21 cellular contexts compared by ENCODE assay signal in the genomic region with DNA sequence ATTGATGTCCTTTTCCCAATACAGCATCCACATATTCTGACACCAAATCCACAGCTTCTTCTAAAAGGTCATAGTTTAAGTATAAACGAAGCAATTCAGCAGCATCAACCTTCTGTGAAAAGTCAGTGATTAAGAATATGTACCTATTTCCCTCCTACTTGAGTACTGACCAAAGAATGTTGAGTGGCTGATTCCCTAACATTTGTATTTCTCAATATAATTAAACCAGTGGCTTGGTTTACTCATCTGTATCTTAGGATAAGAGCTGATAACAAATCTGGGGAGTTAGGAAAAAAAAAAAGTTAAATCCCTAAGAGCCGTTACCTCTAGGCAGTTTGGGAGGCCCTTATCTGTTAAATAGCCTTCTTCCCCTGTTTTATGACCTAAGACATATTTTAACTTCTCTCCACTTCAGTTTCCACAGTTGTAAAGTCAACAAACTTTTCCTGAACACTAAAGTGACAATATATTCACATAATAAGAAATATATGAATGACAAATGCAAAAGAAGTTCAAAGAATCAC. TPM values are rescaled to one million over a fixed set of nuclear protein-coding genes. Genes with fewer than 3 reads are reported as not detected.
DNase-seq lines count a peak whose midpoint lies in the region; ATAC-seq and TF ChIP-seq lines count a peak whose summit lies in the region.
"Had no signal": no experiment of that assay in that cellular context is flagged by ENCODE, and none has a peak within 500 bp of the region (broad histone marks: within the 10 kb centered on the region; RNA-seq: fewer than 3 reads in every experiment).

No MANE protein-coding gene starts in this region.

- H3K9me3 ChIP-seq in heart right ventricle (no peaks in the 10 kb centered on the region), right cardiac atrium (ENCODE audit: control insufficient read depth, low read length) (no peaks in the 10 kb centered on the region), left lung (no peaks in the 10 kb centered on the region)
- H3K9me3 ChIP-seq: HAP-1, Peyer's patch, SJCRH30 had no signal

- no peak for DNase-seq in heart right ventricle
- no peak for DNase-seq in right cardiac atrium
- DNase-seq in amniotic epithelial cell (ENCODE audit: low read depth), result peak; percentile 87
- DNase-seq in left lung, result no peak
- no peak for DNase-seq in stimulated activated CD4-positive, alpha-beta T cell treated with anti-CD3 and anti-CD28 coated beads, Interleukin-12 subunit alpha, Interleukin-12 subunit beta, amount 100 ng/mL, for 4 hours
- DNase-seq in glutamatergic neuron, result no peak
- DNase-seq: KG1; NCI-H1092; NCI-H1436; NCI-H1930; NCI-H345; NCI-H524; NCI-H774; NK-92 treated with Interleukin-12 subunit alpha and Interleukin-12 subunit beta, amount 100 ng/mL, for 24 hours; Peyer's patch; SJCRH30 had no signal

- H3K36me3 ChIP-seq in heart right ventricle, result peaks cover 0 to 100% (median 36%) of the 10 kb centered on the region in 9 donors
- H3K36me3 ChIP-seq in left lung, result peaks cover 0 to 99% of the 10 kb centered on the region in 2 donors

- H3K4me1 Mint-ChIP-seq in glutamatergic neuron (ENCODE audit: low read depth, unreplicated experiment), result no peaks in the 10 kb centered on the region
- H3K4me1 Mint-ChIP-seq in activated T-helper 17 cell treated with anti-CD3 and anti-CD28 coated beads, Interleukin-2, amount 50 U/mL, for 72 hours, result no peaks in the 10 kb centered on the region
- H3K4me1 Mint-ChIP-seq: B cell, CD14-positive monocyte, GM23338 had no signal

- no peak overlapping the region for H3K4me3 Mint-ChIP-seq in glutamatergic neuron (ENCODE audit: unreplicated experiment)
- H3K4me3 Mint-ChIP-seq in activated T-helper 17 cell treated with anti-CD3 and anti-CD28 coated beads, Interleukin-2, amount 50 U/mL, for 72 hours, result no peak overlapping the region
- H3K4me3 Mint-ChIP-seq: B cell, CD14-positive monocyte, GM23338 had no signal

- peak overlapping the region in 8 of 10 donors; percentile 11 to 75 (median 53) for H3K27ac ChIP-seq in heart right ventricle
- no peak overlapping the region for H3K27ac ChIP-seq in right cardiac atrium (ENCODE audit: low read length)
- H3K27ac ChIP-seq in left lung, result no peak overlapping the region
- H3K27ac ChIP-seq: Peyer's patch, SJCRH30 had no signal

- intact Hi-C loops in heart right ventricle (cut with DNase I) (no loop called here), right cardiac atrium (cut with DNase I) (no loop called here), left lung (cut with DNase I) (no loop called here)

- 52 to 63% methylated on average over 2 of the region's 2 CpGs for WGBS in heart right ventricle, 2 donors
- WGBS in right cardiac atrium, result 62% methylated on average over 2 of the region's 2 CpGs

- no peak overlapping the region for H3K27ac Mint-ChIP-seq in glutamatergic neuron (ENCODE audit: unreplicated experiment)
- no peak overlapping the region for H3K27ac Mint-ChIP-seq in activated T-helper 17 cell treated with anti-CD3 and anti-CD28 coated beads, Interleukin-2, amount 50 U/mL, for 72 hours
- H3K27ac Mint-ChIP-seq: B cell, GM23338 had no signal

- ATAC-seq in heart right ventricle, result no peak
- ATAC-seq in right cardiac atrium, result no peak
- ATAC-seq in left lung, result peak; percentile 62
- no peak for ATAC-seq in activated T-helper 17 cell treated with anti-CD3 and anti-CD28 coated beads, Interleukin-2, amount 50 U/mL, for 72 hours (replicated peaks)
- ATAC-seq: GM23338 had no signal

- peaks cover 0 to 44% (median 8%) of the 10 kb centered on the region in 9 donors for H3K4me1 ChIP-seq in heart right ventricle
- H3K4me1 ChIP-seq in right cardiac atrium (ENCODE audit: control insufficient read depth, insufficient read depth, low read length), result peaks cover 3% of the 10 kb centered on the region
- H3K4me1 ChIP-seq in left lung, result no peaks in the 10 kb centered on the region
- H3K4me1 ChIP-seq: SJCRH30 had no signal

- H3K27me3 Mint-ChIP-seq in glutamatergic neuron (ENCODE audit: unreplicated experiment), result no peaks in the 10 kb centered on the region
- no peaks in the 10 kb centered on the region for H3K27me3 Mint-ChIP-seq in activated T-helper 17 cell treated with anti-CD3 and anti-CD28 coated beads, Interleukin-2, amount 50 U/mL, for 72 hours
- H3K27me3 Mint-ChIP-seq: B cell had no signal

- H3K36me3 Mint-ChIP-seq in glutamatergic neuron (ENCODE audit: unreplicated experiment), result no peaks in the 10 kb centered on the region
- H3K36me3 Mint-ChIP-seq in activated T-helper 17 cell treated with anti-CD3 and anti-CD28 coated beads, Interleukin-2, amount 50 U/mL, for 72 hours (ENCODE audit: low read depth), result peaks cover 95% of the 10 kb centered on the region

- H3K4me3 ChIP-seq in heart right ventricle (no peak overlapping the region), right cardiac atrium (ENCODE audit: low read length) (no peak overlapping the region), left lung (no peak overlapping the region)
- H3K4me3 ChIP-seq: GM23338, HAP-1, Peyer's patch, SJCRH30 had no signal

- TF ChIP-seq CTCF in heart right ventricle (IDR thresholded peaks at IDR 0.05), result no peak
- TF ChIP-seq CTCF in left lung (IDR thresholded peaks at IDR 0.05), result no peak
- TF ChIP-seq CTCF in glutamatergic neuron (IDR thresholded peaks at IDR 0.05; ENCODE audit: partially characterized antibody, unreplicated experiment), result no peak

- no peaks in the 10 kb centered on the region for H3K9me3 Mint-ChIP-seq in glutamatergic neuron (ENCODE audit: unreplicated experiment)
- H3K9me3 Mint-ChIP-seq in activated T-helper 17 cell treated with anti-CD3 and anti-CD28 coated beads, Interleukin-2, amount 50 U/mL, for 72 hours, result no peaks in the 10 kb centered on the region
- H3K9me3 Mint-ChIP-seq: GM23338 had no signal

- H3K27me3 ChIP-seq in heart right ventricle (no peaks in the 10 kb centered on the region), right cardiac atrium (ENCODE audit: control insufficient read depth, insufficient read depth) (no peaks in the 10 kb centered on the region), left lung (no peaks in the 10 kb centered on the region)
- H3K27me3 ChIP-seq: Peyer's patch, SJCRH30 had no signal

RNA-seq across cellular contexts. Expression of a gene that starts 16.0 kb away (rescaled TPM):
- total RNA-seq in heart right ventricle (10 to 100 TPM; 39.3 to 65.2 (median 42.8) TPM), right cardiac atrium (10 to 100 TPM; 36.2 to 49.0 (median 39.2) TPM), left lung (10 to 100 TPM; 58.4 to 61.3 TPM), glutamatergic neuron (ENCODE audit: unreplicated experiment) (101 TPM)
- polyA plus RNA-seq in heart right ventricle (10 to 100 TPM; 17.0 to 81.6 TPM), right cardiac atrium (23.5 TPM)
- total RNA-seq in activated T-helper 17 cell treated with anti-CD3 and anti-CD28 coated beads, Interleukin-2, amount 50 U/mL, for 72 hours, result 100 to 1,000 TPM; 114 to 142 TPM

Comparison
In these comparisons a context has a peak if more than half of its experiments do, and no peak if none do; other contexts are left out.
1. H3K27ac ChIP-seq: peak in heart right ventricle (8 of 10); none in right cardiac atrium (single experiment) and left lung (0 of 2).